ENCODE assay signal across 2 cellular contexts in the genomic region with DNA sequence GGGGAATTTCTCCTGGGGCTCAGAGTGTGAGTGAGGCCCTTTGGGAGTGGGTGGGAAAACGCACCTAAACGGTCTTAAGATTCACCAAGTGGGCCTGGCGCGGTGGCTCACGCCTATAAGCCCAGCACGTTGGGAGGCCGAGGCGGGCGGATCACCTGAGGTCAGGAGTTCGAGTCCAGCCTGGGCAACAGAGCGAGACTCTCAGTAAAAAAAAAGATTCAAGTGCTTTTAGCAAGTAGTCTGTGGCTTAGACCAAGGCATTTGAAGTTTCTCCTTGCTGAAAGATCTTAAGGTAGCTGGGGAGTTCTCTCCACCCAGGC.
TF ChIP-seq lines count a peak whose summit lies in the region.

No MANE protein-coding gene starts in this region.

TF ChIP-seq in SK-N-SH, 30 proteins besides CTCF, POLR2A, EP300 and RAD21 (continued from another document):
- TF ChIP-seq ZBTB33 (IDR thresholded peaks at IDR 0.05; ENCODE audit: borderline replicate concordance, low read depth) (no peak), FOXM1 (IDR thresholded peaks at IDR 0.05; ENCODE audit: low read depth) (no peak), TEAD4 (IDR thresholded peaks at IDR 0.05; ENCODE audit: borderline replicate concordance, insufficient read depth) (no peak), USF2 (IDR thresholded peaks at IDR 0.05; ENCODE audit: borderline replicate concordance, low read depth, low read length) (no peak), FOXJ3 (CRISPR knock-in tag; IDR thresholded peaks at IDR 0.05) (no peak)

TF ChIP-seq in SK-N-SH treated with all-trans-retinoic acid at 6 μM for 48 hours, 23 proteins besides CTCF, POLR2A, EP300 and RAD21 (continued from another document):
- TF ChIP-seq, protein P1, sequence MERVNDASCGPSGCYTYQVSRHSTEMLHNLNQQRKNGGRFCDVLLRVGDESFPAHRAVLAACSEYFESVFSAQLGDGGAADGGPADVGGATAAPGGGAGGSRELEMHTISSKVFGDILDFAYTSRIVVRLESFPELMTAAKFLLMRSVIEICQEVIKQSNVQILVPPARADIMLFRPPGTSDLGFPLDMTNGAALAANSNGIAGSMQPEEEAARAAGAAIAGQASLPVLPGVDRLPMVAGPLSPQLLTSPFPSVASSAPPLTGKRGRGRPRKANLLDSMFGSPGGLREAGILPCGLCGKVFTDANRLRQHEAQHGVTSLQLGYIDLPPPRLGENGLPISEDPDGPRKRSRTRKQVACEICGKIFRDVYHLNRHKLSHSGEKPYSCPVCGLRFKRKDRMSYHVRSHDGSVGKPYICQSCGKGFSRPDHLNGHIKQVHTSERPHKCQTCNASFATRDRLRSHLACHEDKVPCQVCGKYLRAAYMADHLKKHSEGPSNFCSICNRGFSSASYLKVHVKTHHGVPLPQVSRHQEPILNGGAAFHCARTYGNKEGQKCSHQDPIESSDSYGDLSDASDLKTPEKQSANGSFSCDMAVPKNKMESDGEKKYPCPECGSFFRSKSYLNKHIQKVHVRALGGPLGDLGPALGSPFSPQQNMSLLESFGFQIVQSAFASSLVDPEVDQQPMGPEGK (CRISPR knock-in tag; IDR thresholded peaks at IDR 0.05; ENCODE audit: borderline replicate concordance): no peak
- TF ChIP-seq ZFP30 (CRISPR knock-in tag; IDR thresholded peaks at IDR 0.05): no peak
- TF ChIP-seq POU6F1 (CRISPR knock-in tag; IDR thresholded peaks at IDR 0.05; ENCODE audit: borderline replicate concordance, low read depth): no peak
- TF ChIP-seq RARB (CRISPR knock-in tag; IDR thresholded peaks at IDR 0.05): no peak
- no peak for TF ChIP-seq PPARA (CRISPR knock-in tag; IDR thresholded peaks at IDR 0.05; ENCODE audit: borderline replicate concordance)
- no peak for TF ChIP-seq OSR1 (CRISPR knock-in tag; IDR thresholded peaks at IDR 0.05)
- TF ChIP-seq ZNF70 (CRISPR knock-in tag; IDR thresholded peaks at IDR 0.05): no peak
